1 cellular context compared by ENCODE assay signal in genomic region chr7:91250706-91251105, GRCh38.
TF ChIP-seq lines count a peak whose summit lies in the region.

No MANE protein-coding gene starts in this region.

TF ChIP-seq in IMR-90, 13 proteins besides CTCF, POLR2A, EP300 and RAD21:
- TF ChIP-seq BHLHE40 (IDR thresholded peaks at IDR 0.05; ENCODE audit: low read depth, low read length) (no peak), MAZ (IDR thresholded peaks at IDR 0.05; ENCODE audit: borderline replicate concordance, low read depth, low read length) (no peak), RFX5 (IDR thresholded peaks at IDR 0.05; ENCODE audit: low read depth, low read length) (no peak), FOS (IDR thresholded peaks at IDR 0.05; ENCODE audit: low read depth, low read length) (no peak), MXI1 (IDR thresholded peaks at IDR 0.05; ENCODE audit: borderline replicate concordance, low read depth, low read length) (no peak), CHD1 (IDR thresholded peaks at IDR 0.05; ENCODE audit: low read depth, low read length) (no peak), MAFK (IDR thresholded peaks at IDR 0.05; ENCODE audit: low read depth, low read length) (no peak)
